Comparison of ENCODE assay signal across 8 cellular contexts in the genomic region with DNA sequence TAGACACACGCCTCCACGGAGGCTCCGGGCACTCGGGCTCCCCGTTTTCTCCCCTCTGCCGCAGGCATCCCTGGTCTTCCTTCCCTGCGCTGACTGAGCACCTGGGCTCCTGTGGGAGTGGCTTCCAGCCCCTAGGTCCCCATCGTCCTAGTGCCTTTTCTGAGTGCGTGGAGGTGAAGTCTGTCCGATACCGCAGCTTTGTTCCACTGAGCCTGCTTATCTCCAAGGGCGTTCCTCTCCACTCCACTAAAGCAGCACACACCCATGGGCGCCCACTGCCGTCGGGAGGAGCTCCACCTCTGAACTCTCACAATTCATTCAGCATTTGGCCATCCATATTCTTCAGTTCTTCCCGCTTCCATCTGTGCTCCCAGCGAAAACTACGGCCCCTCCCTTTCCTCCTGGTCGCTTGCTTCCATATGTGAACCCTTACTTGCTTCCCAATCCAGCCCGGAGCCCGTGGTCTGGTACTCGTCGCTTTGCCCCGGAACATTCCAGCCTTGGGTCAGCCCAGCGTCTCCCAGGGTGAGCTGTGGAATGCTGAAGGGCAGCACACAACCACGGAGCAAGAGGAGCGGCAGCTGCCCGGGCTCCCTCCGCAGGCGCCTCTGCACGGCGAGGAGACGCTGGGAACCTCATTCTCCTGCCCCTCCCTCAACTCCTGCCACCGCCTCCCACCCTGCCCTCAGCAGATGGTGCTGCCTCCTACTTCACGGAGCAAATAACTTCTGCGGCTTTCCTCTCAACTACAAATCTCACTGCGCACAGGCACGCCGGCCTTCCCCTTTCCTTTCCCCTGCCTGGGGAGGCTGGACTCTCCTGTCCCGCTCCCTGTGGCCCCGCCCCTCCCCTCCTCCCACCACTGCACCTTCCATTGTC. TPM values are rescaled to one million over a fixed set of nuclear protein-coding genes. Genes with fewer than 3 reads are reported as not detected.
DNase-seq lines count a peak whose midpoint lies in the region; ATAC-seq and TF ChIP-seq lines count a peak whose summit lies in the region.

No MANE protein-coding gene starts in this region.

- peak overlapping the region; percentile 29 for H3K27ac Mint-ChIP-seq in activated T-helper 1 cell treated with anti-CD3 and anti-CD28 coated beads, Interleukin-12 subunit alpha, Interleukin-12 subunit beta, Interleukin-2, Interleukin-4 antibody, amounts not matched to agents 30 ng/mL and 10 ng/mL and 1 ng/mL, durations not matched to agents 14 hours and 24 hours and 36 hours
- H3K27ac Mint-ChIP-seq in natural killer cell, result peak overlapping the region in 1 of 2 donors; percentile 71

- ATAC-seq in natural killer cell (peak; percentile 60 to 68 (median 65)), GM19324 (IDR thresholded peaks at IDR 0.05; ENCODE audit: low FRiP score, unreplicated experiment) (no peak)

- WGBS in urinary bladder, result 2% methylated on average over 41 of the region's 41 CpGs

- H3K4me1 ChIP-seq in urinary bladder (ENCODE audit: insufficient read depth), result no peaks in the 10 kb centered on the region

- H3K27me3 Mint-ChIP-seq in activated T-helper 1 cell treated with anti-CD3 and anti-CD28 coated beads, Interleukin-12 subunit alpha, Interleukin-12 subunit beta, Interleukin-2, Interleukin-4 antibody, amounts not matched to agents 30 ng/mL and 10 ng/mL and 1 ng/mL, durations not matched to agents 14 hours and 24 hours and 36 hours (ENCODE audit: insufficient read depth), result peaks cover 5% of the 10 kb centered on the region
- H3K27me3 Mint-ChIP-seq in natural killer cell (ENCODE audit: low read depth in 2 of 2), result peaks cover 22 to 24% of the 10 kb centered on the region in 2 donors

- peak overlapping the region; percentile 77 for H3K4me3 Mint-ChIP-seq in activated T-helper 1 cell treated with anti-CD3 and anti-CD28 coated beads, Interleukin-12 subunit alpha, Interleukin-12 subunit beta, Interleukin-2, Interleukin-4 antibody, amounts not matched to agents 30 ng/mL and 10 ng/mL and 1 ng/mL, durations not matched to agents 14 hours and 24 hours and 36 hours
- peak overlapping the region; percentile 91 for H3K4me3 Mint-ChIP-seq in natural killer cell

- TF ChIP-seq CTCF in fibroblast of the aortic adventitia (IDR thresholded peaks at IDR 0.05; ENCODE audit: insufficient read depth, low read length) (peak; percentile 19), natural killer cell (IDR thresholded peaks at IDR 0.05) (no peak)

- H3K4me3 ChIP-seq in fibroblast of the aortic adventitia (ENCODE audit: low read depth, low read length), result peak overlapping the region; percentile 40
- H3K4me3 ChIP-seq in urinary bladder (ENCODE audit: low read depth, low read length), result peak overlapping the region; percentile 9

- peaks cover 22% of the 10 kb centered on the region for H3K4me1 Mint-ChIP-seq in activated T-helper 1 cell treated with anti-CD3 and anti-CD28 coated beads, Interleukin-12 subunit alpha, Interleukin-12 subunit beta, Interleukin-2, Interleukin-4 antibody, amounts not matched to agents 30 ng/mL and 10 ng/mL and 1 ng/mL, durations not matched to agents 14 hours and 24 hours and 36 hours (ENCODE audit: low read depth)
- peaks cover 20 to 31% of the 10 kb centered on the region in 2 donors for H3K4me1 Mint-ChIP-seq in natural killer cell

- H3K36me3 ChIP-seq in urinary bladder (ENCODE audit: insufficient read depth), result no peaks in the 10 kb centered on the region

- no peak overlapping the region for H3K27ac ChIP-seq in urinary bladder (ENCODE audit: low read depth)

- intact Hi-C loops in activated T-helper 1 cell treated with anti-CD3 and anti-CD28 coated beads, Interleukin-12 subunit alpha, Interleukin-12 subunit beta, Interleukin-2, Interleukin-4 antibody, amounts not matched to agents 30 ng/mL and 10 ng/mL and 1 ng/mL, durations not matched to agents 14 hours and 24 hours and 36 hours (cut with micrococcal nuclease), result loop anchor here (1.0 to 5.0 kb wide), 4 partner anchors 34 to 124 kb away; no protein-coding TSS in a partner anchor
- intact Hi-C loops in natural killer cell (cut with micrococcal nuclease), result no loop called here

- DNase-seq in NCI-H1417 (lab: John Stamatoyannopoulos, UW) (peak; percentile 40 to 60 (median 54)), NCI-H1417 treated with DMSO at 0.1 percent for 48 hours (lab: John Stamatoyannopoulos, UW) (no peak), NCI-H748 (lab: John Stamatoyannopoulos, UW; ENCODE audit: unreplicated experiment) (peak; percentile 60), fibroblast of the aortic adventitia (ENCODE audit: low read depth) (peak; percentile 66), natural killer cell (no peak)
- DNase-seq in activated T-helper 1 cell treated with anti-CD3 and anti-CD28 coated beads, Interleukin-12 subunit alpha, Interleukin-12 subunit beta, Interleukin-2, Interleukin-4 antibody, amounts not matched to agents 30 ng/mL and 10 ng/mL and 1 ng/mL, durations not matched to agents 14 hours and 24 hours and 36 hours (ENCODE audit: low spot score), result no peak

- H3K36me3 Mint-ChIP-seq in activated T-helper 1 cell treated with anti-CD3 and anti-CD28 coated beads, Interleukin-12 subunit alpha, Interleukin-12 subunit beta, Interleukin-2, Interleukin-4 antibody, amounts not matched to agents 30 ng/mL and 10 ng/mL and 1 ng/mL, durations not matched to agents 14 hours and 24 hours and 36 hours (ENCODE audit: low read depth), result peaks cover 14% of the 10 kb centered on the region
- peaks cover 5% of the 10 kb centered on the region for H3K36me3 Mint-ChIP-seq in natural killer cell

- H3K9me3 Mint-ChIP-seq in activated T-helper 1 cell treated with anti-CD3 and anti-CD28 coated beads, Interleukin-12 subunit alpha, Interleukin-12 subunit beta, Interleukin-2, Interleukin-4 antibody, amounts not matched to agents 30 ng/mL and 10 ng/mL and 1 ng/mL, durations not matched to agents 14 hours and 24 hours and 36 hours, result no peaks in the 10 kb centered on the region
- no peaks in the 10 kb centered on the region for H3K9me3 Mint-ChIP-seq in natural killer cell

RNA-seq across cellular contexts. Expression of gene ATP8B2, which starts 27.5 kb away (rescaled TPM):
- 50.1 and 54.9 TPM in 2 replicates for total RNA-seq in activated T-helper 1 cell treated with anti-CD3 and anti-CD28 coated beads, Interleukin-12 subunit alpha, Interleukin-12 subunit beta, Interleukin-2, Interleukin-4 antibody, amounts not matched to agents 30 ng/mL and 10 ng/mL and 1 ng/mL, durations not matched to agents 14 hours and 24 hours and 36 hours
- total RNA-seq in fibroblast of the aortic adventitia (ENCODE audit: low replicate concordance) (58.3 and 231 TPM in 2 replicates), natural killer cell (10 to 100 TPM; 47.8 to 67.5 (median 59.3) TPM), urinary bladder (42.2 TPM)
- polyA plus RNA-seq in urinary bladder, result 45.4 TPM

RNA-seq across cellular contexts. Expression of gene AQP10, which starts 31.9 kb away (rescaled TPM):
- total RNA-seq in activated T-helper 1 cell treated with anti-CD3 and anti-CD28 coated beads, Interleukin-12 subunit alpha, Interleukin-12 subunit beta, Interleukin-2, Interleukin-4 antibody, amounts not matched to agents 30 ng/mL and 10 ng/mL and 1 ng/mL, durations not matched to agents 14 hours and 24 hours and 36 hours, result not detected in 2 replicates
- total RNA-seq in fibroblast of the aortic adventitia (ENCODE audit: low replicate concordance), result not detected in 2 replicates
- total RNA-seq in natural killer cell, result under 1 TPM in 1 of 3 donors, not detected in 2; 0.82 TPM
- not detected for total RNA-seq in urinary bladder
- 0.05 TPM for polyA plus RNA-seq in urinary bladder

RNA-seq across cellular contexts. Expression of gene IL6R, which starts 52.3 kb away (rescaled TPM):
- 4.9 and 5.0 TPM in 2 replicates for total RNA-seq in activated T-helper 1 cell treated with anti-CD3 and anti-CD28 coated beads, Interleukin-12 subunit alpha, Interleukin-12 subunit beta, Interleukin-2, Interleukin-4 antibody, amounts not matched to agents 30 ng/mL and 10 ng/mL and 1 ng/mL, durations not matched to agents 14 hours and 24 hours and 36 hours
- total RNA-seq in fibroblast of the aortic adventitia (ENCODE audit: low replicate concordance), result 1.3 and 5.3 TPM in 2 replicates
- 10 to 100 TPM in 1 of 3 donors, 1 to 10 TPM in 2; 2.0 to 10.6 (median 3.8) TPM for total RNA-seq in natural killer cell
- 8.1 TPM for total RNA-seq in urinary bladder
- polyA plus RNA-seq in urinary bladder, result 6.5 TPM

Comparison
In these comparisons a context has a peak if more than half of its experiments do, and no peak if none do; other contexts are left out.
1. DNase-seq: peak in NCI-H1417 (3 of 3), NCI-H748 (single experiment) and fibroblast of the aortic adventitia (single experiment); none in NCI-H1417 treated with DMSO at 0.1 percent for 48 hours (single experiment), activated T-helper 1 cell treated with anti-CD3 and anti-CD28 coated beads, Interleukin-12 subunit alpha, Interleukin-12 subunit beta, Interleukin-2, Interleukin-4 antibody, amounts not matched to agents 30 ng/mL and 10 ng/mL and 1 ng/mL, durations not matched to agents 14 hours and 24 hours and 36 hours (single experiment) and natural killer cell (single experiment).